11 cellular contexts compared by ENCODE assay signal in the genomic region with DNA sequence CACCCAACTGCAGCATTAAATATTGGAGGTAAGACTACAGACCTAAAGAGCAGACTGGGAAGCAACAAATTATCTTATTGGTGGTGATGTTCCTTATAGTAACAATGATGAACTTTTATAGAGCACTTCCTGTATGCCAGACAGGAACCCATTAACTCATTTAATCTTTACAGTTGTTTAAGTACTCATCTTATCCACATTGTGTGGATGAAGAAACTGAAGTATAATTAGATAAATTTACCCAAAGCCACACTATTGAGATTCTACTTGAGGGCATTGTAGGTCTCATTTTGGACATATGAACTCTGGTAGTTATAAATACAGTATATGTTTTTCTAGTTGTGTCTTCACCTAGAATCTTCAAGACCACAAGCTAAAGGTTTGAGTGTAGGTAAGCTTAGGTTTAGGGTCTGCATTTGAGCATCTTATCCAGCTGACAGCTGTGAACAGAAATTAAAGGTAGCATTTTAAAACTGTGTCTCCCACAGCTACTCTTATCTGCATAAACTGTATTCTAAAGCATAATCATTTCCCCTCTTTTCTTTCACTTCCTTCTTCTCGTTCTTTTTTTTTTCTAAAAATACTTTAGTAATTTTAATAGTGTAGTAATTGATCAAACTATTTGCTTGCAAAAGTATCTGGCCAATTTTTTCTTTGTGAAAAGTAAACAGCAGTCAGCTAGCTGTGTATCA.
DNase-seq lines count a peak whose midpoint lies in the region; ATAC-seq and TF ChIP-seq lines count a peak whose summit lies in the region.
"Had no signal": no experiment of that assay in that cellular context is flagged by ENCODE, and none has a peak within 500 bp of the region (broad histone marks: within the 10 kb centered on the region; RNA-seq: fewer than 3 reads in every experiment).

No MANE protein-coding gene starts in this region.

- ATAC-seq in GM19452 (IDR thresholded peaks at IDR 0.05; ENCODE audit: unreplicated experiment) (peak; percentile 67), HG03025 (IDR thresholded peaks at IDR 0.05; ENCODE audit: low FRiP score, unreplicated experiment) (peak; percentile 63), GM19467 (IDR thresholded peaks at IDR 0.05; ENCODE audit: unreplicated experiment) (no peak)

- TF ChIP-seq CTCF in GM13976 (IDR thresholded peaks at IDR 0.05; ENCODE audit: borderline replicate concordance, control extremely low read depth, extremely low read depth, insufficient read depth, missing control alignments) = no peak

- in situ Hi-C loops in GM13976 (cut with MboI; ENCODE audit: low sequenced_read_pairs, unreplicated experiment) = no loop called here

- DNase-seq in GM13976 (ENCODE audit: low spot score) (peak; percentile 12), MV-4-11 (lab: John Stamatoyannopoulos, UW) (peak; percentile 26), DMS79 treated with DMSO at 0.1 percent for 48 hours (lab: John Stamatoyannopoulos, UW) (no peak), nucleus accumbens (lab: John Stamatoyannopoulos, UW) (no peak)
- no peak for DNase-seq in activated CD4-positive, alpha-beta T cell treated with anti-CD3 and anti-CD28 coated beads, Interleukin-2, amount 50 U/mL, for 48 hours
- DNase-seq: central memory CD4-positive, alpha-beta T cell; kidney; PC-9 had no signal

Comparison
In these comparisons a context has a peak if more than half of its experiments do, and no peak if none do; other contexts are left out.
1. DNase-seq: peak in GM13976 (single experiment) and MV-4-11 (single experiment); none in activated CD4-positive, alpha-beta T cell treated with anti-CD3 and anti-CD28 coated beads, Interleukin-2, amount 50 U/mL, for 48 hours (0 of 2), DMS79 treated with DMSO at 0.1 percent for 48 hours (single experiment) and nucleus accumbens (0 of 56).